In the genomic region with DNA sequence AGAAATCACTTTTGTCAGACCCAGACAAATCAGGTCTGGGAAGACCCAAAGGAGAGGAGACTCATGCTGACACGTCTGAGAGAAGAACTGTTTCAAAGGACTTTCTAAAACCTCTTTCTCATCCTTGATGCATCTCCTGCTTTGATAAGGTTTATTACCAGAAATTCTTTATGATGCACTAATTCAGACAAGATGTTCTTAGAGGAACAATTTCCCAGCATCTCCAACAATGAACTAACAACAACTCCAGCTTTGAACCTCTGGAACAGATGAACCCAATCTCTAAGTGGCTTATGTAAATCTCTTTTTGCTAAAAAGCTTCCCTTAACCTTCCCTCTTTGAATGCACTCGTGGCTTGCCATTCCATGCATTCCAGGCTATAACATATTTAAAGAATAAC, we compare ENCODE assay signal across 21 cellular contexts. TPM values are rescaled to one million over a fixed set of nuclear protein-coding genes. Genes with fewer than 3 reads are reported as not detected.
DNase-seq lines count a peak whose midpoint lies in the region; ATAC-seq, FAIRE-seq and TF ChIP-seq lines count a peak whose summit lies in the region.
"Had no signal": no experiment of that assay in that cellular context is flagged by ENCODE, and none has a peak within 500 bp of the region (broad histone marks: within the 10 kb centered on the region; RNA-seq: fewer than 3 reads in every experiment).

No MANE protein-coding gene starts in this region.

- no peak for ATAC-seq in Right ventricle myocardium superior (ENCODE audit: poor library complexity)
- ATAC-seq: A549, HCT116, HepG2 had no signal

- CTCF ChIA-PET in AG04449 (lab: Yijun Ruan, JAX): interaction anchor here (0.9 to 1.8 kb wide), 2 partner anchors 168 to 175 kb away, joined by 3 to 6 read pairs; no protein-coding TSS in a partner anchor

- H3K9me3 Mint-ChIP-seq in HFFc6: peaks cover 16% of the 10 kb centered on the region

- H3K27me3 Mint-ChIP-seq in HFFc6 (ENCODE audit: insufficient read depth): no peaks in the 10 kb centered on the region

- TF ChIP-seq CTCF in AG04449 (IDR thresholded peaks at IDR 0.05; ENCODE audit: insufficient read depth, low read length, missing control alignments) (no peak), D721Med (IDR thresholded peaks at IDR 0.05; ENCODE audit: insufficient read depth, missing control alignments) (no peak), HFFc6 (IDR thresholded peaks at IDR 0.05) (no peak), fibroblast of mammary gland (conservative IDR thresholded peaks at IDR 0.05; ENCODE audit: control insufficient read depth, insufficient read depth, low read depth, low read length) (no peak)

- H3K36me3 Mint-ChIP-seq in HFFc6 (ENCODE audit: low read depth): peaks cover 18% of the 10 kb centered on the region
- H3K36me3 Mint-ChIP-seq: CD4-positive, alpha-beta memory T cell had no signal

- FAIRE-seq in D721Med (lab: Jason Lieb, UNC): peak; percentile 87
- FAIRE-seq: A549, GM12891, GM18507, HepG2 had no signal

- intact Hi-C loops in Right ventricle myocardium superior (cut with DNase I): no loop called here

- POLR2A ChIA-PET in AG04449 (lab: Yijun Ruan, JAX): no interaction called here

- H3K4me3 Mint-ChIP-seq in HFFc6: no peak overlapping the region
- H3K4me3 Mint-ChIP-seq: CD4-positive, alpha-beta memory T cell had no signal

- peaks cover 56% of the 10 kb centered on the region for H3K4me1 Mint-ChIP-seq in HFFc6 (ENCODE audit: low read depth)
- H3K4me1 Mint-ChIP-seq: CD4-positive, alpha-beta memory T cell had no signal

- no peak overlapping the region for H3K4me3 ChIP-seq in AG04449 (ENCODE audit: low read depth, low read length)
- H3K4me3 ChIP-seq in fibroblast of mammary gland (ENCODE audit: control insufficient read depth, low read depth, low read length): no peak overlapping the region
- H3K4me3 ChIP-seq: A549 had no signal

- peak; percentile 14 for DNase-seq in AG04449 (ENCODE audit: low read depth, low spot score)
- DNase-seq in D721Med (ENCODE audit: insufficient read length, low spot score): no peak
- no peak for DNase-seq in HFFc6
- peak; percentile 16 for DNase-seq in fibroblast of mammary gland (ENCODE audit: low read depth)
- DNase-seq in activated naive CD4-positive, alpha-beta T cell treated with anti-CD3 and anti-CD28 coated beads, Interleukin-2, amount 50 U/mL, for 16 hours: no peak
- no peak for DNase-seq in SIG-M5 treated with dmso at 0.1 percent for 504 hours (lab: John Stamatoyannopoulos, UW; ENCODE audit: unreplicated experiment)
- no peak for DNase-seq in Right ventricle myocardium superior
- no peak for DNase-seq in NCI-H1417 treated with DMSO at 0.1 percent for 48 hours (lab: John Stamatoyannopoulos, UW)
- DNase-seq: BE2C; CD4-positive, alpha-beta memory T cell; DMS79 treated with DMSO at 0.1 percent for 48 hours; EL; GOT3; H7; KG1 had no signal

- peak overlapping the region; percentile 66 for H3K27ac Mint-ChIP-seq in HFFc6
- H3K27ac Mint-ChIP-seq: CD4-positive, alpha-beta memory T cell had no signal

RNA-seq across cellular contexts. Expression of gene SERPINB11, which starts 15.9 kb away (rescaled TPM):
- not detected for total RNA-seq in HFFc6 (2021; fragmentation: NEBNext Ultra II Directional; extraction: Animal tissue kit (Norgen Biotek cat#: 25700))
- not detected for total RNA-seq in Right ventricle myocardium superior
- total RNA-seq: CD4-positive, alpha-beta memory T cell; G401; H7; HepG2 had no signal

RNA-seq across cellular contexts. Expression of gene SERPINB3, which starts 25.2 kb away (rescaled TPM):
- not detected for total RNA-seq in HFFc6 (2021; fragmentation: NEBNext Ultra II Directional; extraction: Animal tissue kit (Norgen Biotek cat#: 25700))
- not detected for total RNA-seq in Right ventricle myocardium superior
- total RNA-seq: CD4-positive, alpha-beta memory T cell; G401; H7; HepG2 had no signal

RNA-seq across cellular contexts. Expression of gene SERPINB4, which starts 42.8 kb away (rescaled TPM):
- total RNA-seq in HFFc6 (2021; fragmentation: NEBNext Ultra II Directional; extraction: Animal tissue kit (Norgen Biotek cat#: 25700)): not detected
- not detected for total RNA-seq in Right ventricle myocardium superior
- total RNA-seq: CD4-positive, alpha-beta memory T cell; G401; H7; HepG2 had no signal

Comparison
In these comparisons a context has a peak if more than half of its experiments do, and no peak if none do; other contexts are left out.
1. DNase-seq: peak in AG04449 (single experiment) and fibroblast of mammary gland (single experiment); none in D721Med (single experiment), HFFc6 (single experiment), activated naive CD4-positive, alpha-beta T cell treated with anti-CD3 and anti-CD28 coated beads, Interleukin-2, amount 50 U/mL, for 16 hours (single experiment), SIG-M5 treated with dmso at 0.1 percent for 504 hours (single experiment), Right ventricle myocardium superior (single experiment) and NCI-H1417 treated with DMSO at 0.1 percent for 48 hours (single experiment).